ENCODE assay signal across 8 cellular contexts in the genomic region with DNA sequence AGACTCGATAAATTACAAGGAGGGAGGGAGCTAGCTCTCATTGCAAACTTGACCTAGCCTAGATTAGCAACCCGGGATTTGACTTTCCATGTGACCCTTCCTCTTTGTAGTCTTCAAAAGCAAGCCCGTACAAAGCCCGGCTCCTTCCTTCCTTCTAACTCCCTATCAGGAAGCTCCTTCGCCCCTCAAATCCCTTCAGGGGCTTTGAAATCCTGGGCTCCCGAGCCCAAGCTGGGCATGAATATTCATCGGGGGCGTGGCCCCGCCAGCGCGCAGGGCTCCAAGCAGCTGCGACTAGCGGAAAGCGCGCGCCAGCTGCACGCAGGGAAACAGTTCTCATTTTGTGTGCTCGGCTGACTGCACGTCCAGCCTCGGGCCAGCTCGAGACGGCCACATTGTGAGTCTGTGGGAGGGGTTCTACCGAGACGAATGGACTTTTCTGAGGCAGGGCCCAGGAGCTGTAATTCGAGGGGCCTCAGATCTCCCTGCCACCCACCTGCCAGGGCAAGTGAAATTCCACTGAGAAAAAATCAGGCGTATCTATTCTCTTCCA.
DNase-seq lines count a peak whose midpoint lies in the region; ATAC-seq lines count a peak whose summit lies in the region.

No MANE protein-coding gene starts in this region.

- H3K27ac ChIP-seq in mucosa of rectum (ENCODE audit: low read depth in 2 of 2, low read length in 2 of 2), result peak overlapping the region; percentile 57 to 66

- no peaks in the 10 kb centered on the region for H3K36me3 Mint-ChIP-seq in activated T-cell treated with anti-CD3 and anti-CD28 coated beads, Interleukin-2, amount 50 U/mL, for 4 hours (ENCODE audit: insufficient read depth)

- ATAC-seq in GM19468 (IDR thresholded peaks at IDR 0.05; ENCODE audit: extremely low read depth, unreplicated experiment), result peak; percentile 84
- ATAC-seq in activated T-cell treated with anti-CD3 and anti-CD28 coated beads, Interleukin-2, amount 50 U/mL, for 4 hours, result peak; percentile 85 to 86
- ATAC-seq in esophagus mucosa, result peak; percentile 72

- H3K4me1 ChIP-seq in mucosa of rectum (ENCODE audit: control insufficient read depth in 2 of 2, insufficient read depth in 2 of 2, low read length in 2 of 2), result peaks cover 3 to 6% of the 10 kb centered on the region in 2 donors

- H3K9ac ChIP-seq in mucosa of rectum (ENCODE audit: low read depth in 1 of 2, low read length in 2 of 2), result peak overlapping the region; percentile 41 to 71

- peak overlapping the region; percentile 61 to 78 for H3K4me3 ChIP-seq in mucosa of rectum (ENCODE audit: low read length in 2 of 2)

- H3K27me3 ChIP-seq in mucosa of rectum (ENCODE audit: control insufficient read depth in 2 of 2, insufficient read depth in 2 of 2, low read length in 2 of 2), result no peaks in the 10 kb centered on the region

- peak overlapping the region; percentile 84 for H3K4me3 Mint-ChIP-seq in activated T-cell treated with anti-CD3 and anti-CD28 coated beads, Interleukin-2, amount 50 U/mL, for 4 hours

- DNase-seq in COR-L47 (lab: John Stamatoyannopoulos, UW) (peak; percentile 80), HK-2 (ENCODE audit: unreplicated experiment) (peak; percentile 44), NOMO-1 treated with DMSO at 0.1 percent for 48 hours (lab: John Stamatoyannopoulos, UW; ENCODE audit: unreplicated experiment) (peak; percentile 35)
- DNase-seq in activated T-cell treated with anti-CD3 and anti-CD28 coated beads, Interleukin-2, amount 50 U/mL, for 4 hours, result peak; percentile 46
- peak; percentile 7 to 68 (median 38) for DNase-seq in stimulated activated naive CD4-positive, alpha-beta T cell (lab: John Stamatoyannopoulos, UW)

- no peaks in the 10 kb centered on the region for H3K9me3 Mint-ChIP-seq in activated T-cell treated with anti-CD3 and anti-CD28 coated beads, Interleukin-2, amount 50 U/mL, for 4 hours

- no peaks in the 10 kb centered on the region for H3K27me3 Mint-ChIP-seq in activated T-cell treated with anti-CD3 and anti-CD28 coated beads, Interleukin-2, amount 50 U/mL, for 4 hours (ENCODE audit: low read depth)

- H3K36me3 ChIP-seq in mucosa of rectum (ENCODE audit: control insufficient read depth in 2 of 2, insufficient read depth in 2 of 2, low read length in 2 of 2), result no peaks in the 10 kb centered on the region

- H3K4me1 Mint-ChIP-seq in activated T-cell treated with anti-CD3 and anti-CD28 coated beads, Interleukin-2, amount 50 U/mL, for 4 hours (ENCODE audit: low read depth), result peaks cover 40% of the 10 kb centered on the region

- H3K9me3 ChIP-seq in mucosa of rectum (ENCODE audit: control insufficient read depth in 2 of 2, low read length in 2 of 2), result no peaks in the 10 kb centered on the region

Comparison
In these comparisons a context has a peak if more than half of its experiments do, and no peak if none do; other contexts are left out.
1. Peak in every context shown above with its lines: DNase-seq, ATAC-seq, H3K4me3 ChIP-seq and H3K27ac ChIP-seq.